2 cellular contexts compared by ENCODE assay signal in the genomic region with DNA sequence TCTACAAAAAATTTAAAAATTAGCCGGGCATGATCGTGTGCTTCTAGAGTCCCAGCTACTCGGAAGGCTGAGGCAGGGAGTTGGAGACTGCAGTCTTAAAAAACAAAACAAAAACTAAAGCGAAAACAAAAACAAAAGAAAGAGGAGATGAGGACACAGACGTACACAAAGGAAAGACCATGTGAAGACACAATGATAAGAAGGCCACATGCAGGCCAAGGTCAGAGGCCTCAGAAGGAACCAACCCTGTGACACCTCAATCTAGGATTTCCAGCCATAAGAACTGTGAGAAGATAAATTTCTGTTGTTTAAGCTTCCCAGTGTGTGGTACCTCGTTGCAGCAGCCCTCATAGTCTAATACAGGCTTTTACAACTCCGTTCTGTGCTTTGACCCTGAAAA.
A peak's percentile ranks its signal among the peaks of the same experiment; 100 is the strongest.
TF ChIP-seq lines count a peak whose summit lies in the region.

No MANE protein-coding gene starts in this region.

TF ChIP-seq in A549, 52 proteins besides CTCF, POLR2A, EP300 and RAD21 (continued from another document):
- TF ChIP-seq NR3C1 (IDR thresholded peaks at IDR 0.05): no peak
- no peak for TF ChIP-seq HOXA7 (CRISPR knock-in tag; IDR thresholded peaks at IDR 0.05)
- no peak for TF ChIP-seq E2F6 (IDR thresholded peaks at IDR 0.05; ENCODE audit: borderline replicate concordance, low read depth)
- TF ChIP-seq CHD4 (IDR thresholded peaks at IDR 0.05; ENCODE audit: borderline replicate concordance): no peak
- TF ChIP-seq KDM5A (IDR thresholded peaks at IDR 0.05): no peak
- TF ChIP-seq, protein P1, sequence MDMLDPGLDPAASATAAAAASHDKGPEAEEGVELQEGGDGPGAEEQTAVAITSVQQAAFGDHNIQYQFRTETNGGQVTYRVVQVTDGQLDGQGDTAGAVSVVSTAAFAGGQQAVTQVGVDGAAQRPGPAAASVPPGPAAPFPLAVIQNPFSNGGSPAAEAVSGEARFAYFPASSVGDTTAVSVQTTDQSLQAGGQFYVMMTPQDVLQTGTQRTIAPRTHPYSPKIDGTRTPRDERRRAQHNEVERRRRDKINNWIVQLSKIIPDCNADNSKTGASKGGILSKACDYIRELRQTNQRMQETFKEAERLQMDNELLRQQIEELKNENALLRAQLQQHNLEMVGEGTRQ (IDR thresholded peaks at IDR 0.05): no peak
- TF ChIP-seq SMC3 (IDR thresholded peaks at IDR 0.05): no peak
- TF ChIP-seq, protein P2, sequence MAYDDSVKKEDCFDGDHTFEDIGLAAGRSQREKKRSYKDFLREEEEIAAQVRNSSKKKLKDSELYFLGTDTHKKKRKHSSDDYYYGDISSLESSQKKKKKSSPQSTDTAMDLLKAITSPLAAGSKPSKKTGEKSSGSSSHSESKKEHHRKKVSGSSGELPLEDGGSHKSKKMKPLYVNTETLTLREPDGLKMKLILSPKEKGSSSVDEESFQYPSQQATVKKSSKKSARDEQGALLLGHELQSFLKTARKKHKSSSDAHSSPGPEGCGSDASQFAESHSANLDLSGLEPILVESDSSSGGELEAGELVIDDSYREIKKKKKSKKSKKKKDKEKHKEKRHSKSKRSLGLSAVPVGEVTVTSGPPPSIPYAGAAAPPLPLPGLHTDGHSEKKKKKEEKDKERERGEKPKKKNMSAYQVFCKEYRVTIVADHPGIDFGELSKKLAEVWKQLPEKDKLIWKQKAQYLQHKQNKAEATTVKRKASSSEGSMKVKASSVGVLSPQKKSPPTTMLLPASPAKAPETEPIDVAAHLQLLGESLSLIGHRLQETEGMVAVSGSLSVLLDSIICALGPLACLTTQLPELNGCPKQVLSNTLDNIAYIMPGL (CRISPR knock-in tag; IDR thresholded peaks at IDR 0.05; ENCODE audit: borderline replicate concordance): no peak
- TF ChIP-seq MYC (IDR thresholded peaks at IDR 0.05; ENCODE audit: borderline replicate concordance, low read length): no peak
- no peak for TF ChIP-seq CEBPB (IDR thresholded peaks at IDR 0.05)
- no peak for TF ChIP-seq FOSL2 (IDR thresholded peaks at IDR 0.05)
- TF ChIP-seq FOSL2 (CRISPR knock-in tag; IDR thresholded peaks at IDR 0.05): no peak
- no peak for TF ChIP-seq ESRRA (IDR thresholded peaks at IDR 0.05; ENCODE audit: borderline replicate concordance, low read length)

TF ChIP-seq in K562, 482 proteins besides CTCF, POLR2A, EP300 and RAD21 (continued from another document):
- TF ChIP-seq, protein P3, sequence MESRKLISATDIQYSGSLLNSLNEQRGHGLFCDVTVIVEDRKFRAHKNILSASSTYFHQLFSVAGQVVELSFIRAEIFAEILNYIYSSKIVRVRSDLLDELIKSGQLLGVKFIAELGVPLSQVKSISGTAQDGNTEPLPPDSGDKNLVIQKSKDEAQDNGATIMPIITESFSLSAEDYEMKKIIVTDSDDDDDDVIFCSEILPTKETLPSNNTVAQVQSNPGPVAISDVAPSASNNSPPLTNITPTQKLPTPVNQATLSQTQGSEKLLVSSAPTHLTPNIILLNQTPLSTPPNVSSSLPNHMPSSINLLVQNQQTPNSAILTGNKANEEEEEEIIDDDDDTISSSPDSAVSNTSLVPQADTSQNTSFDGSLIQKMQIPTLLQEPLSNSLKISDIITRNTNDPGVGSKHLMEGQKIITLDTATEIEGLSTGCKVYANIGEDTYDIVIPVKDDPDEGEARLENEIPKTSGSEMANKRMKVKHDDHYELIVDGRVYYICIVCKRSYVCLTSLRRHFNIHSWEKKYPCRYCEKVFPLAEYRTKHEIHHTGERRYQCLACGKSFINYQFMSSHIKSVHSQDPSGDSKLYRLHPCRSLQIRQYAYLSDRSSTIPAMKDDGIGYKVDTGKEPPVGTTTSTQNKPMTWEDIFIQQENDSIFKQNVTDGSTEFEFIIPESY (CRISPR knock-in tag; IDR thresholded peaks at IDR 0.05): no peak
- TF ChIP-seq SOX6 (IDR thresholded peaks at IDR 0.05): peak; percentile 54; the same call in 1 of the 2 replicates
